In the genomic region with DNA sequence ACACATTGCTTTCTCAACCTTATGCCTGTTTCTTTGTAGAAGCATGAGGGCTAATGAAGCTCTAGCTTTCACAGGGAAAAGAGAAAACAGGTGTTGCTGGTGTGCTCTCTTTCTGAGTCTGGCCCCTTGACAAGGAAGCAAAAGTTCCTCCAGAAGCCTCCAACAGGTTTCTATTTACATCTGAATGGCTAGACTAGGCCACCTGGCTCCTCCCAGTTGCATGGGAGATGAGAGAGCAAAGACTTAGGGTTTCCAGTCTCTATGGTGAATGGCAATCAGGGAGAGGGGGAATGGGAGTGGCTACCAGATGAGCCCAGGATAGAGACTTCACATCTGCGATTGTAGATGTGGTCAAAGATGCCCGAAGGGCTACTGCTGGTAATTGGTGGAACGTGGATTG, we compare ENCODE assay signal across 21 cellular contexts.
A peak's percentile ranks its signal among the peaks of the same experiment; 100 is the strongest.
DNase-seq lines count a peak whose midpoint lies in the region; ATAC-seq and TF ChIP-seq lines count a peak whose summit lies in the region.
"Had no signal": no experiment of that assay in that cellular context is flagged by ENCODE, and none has a peak within 500 bp of the region (broad histone marks: within the 10 kb centered on the region; RNA-seq: fewer than 3 reads in every experiment).

No MANE protein-coding gene starts in this region.

- H3K79me2 ChIP-seq in H9 (ENCODE audit: insufficient read depth, low read length) = no peaks in the 10 kb centered on the region

- H3K9ac ChIP-seq in H9 (ENCODE audit: extremely low read depth, insufficient read length, low read length) = no peak overlapping the region
- no peak overlapping the region for H3K9ac ChIP-seq in endodermal cell (ENCODE audit: extremely low read depth, low read length, poor library complexity, severe bottlenecking)

- TF ChIP-seq CTCF in H9 (conservative IDR thresholded peaks at IDR 0.05) = no peak
- no peak for TF ChIP-seq CTCF in endodermal cell (conservative IDR thresholded peaks at IDR 0.05)
- TF ChIP-seq CTCF in left lung (IDR thresholded peaks at IDR 0.05) = no peak

- H3K4me1 ChIP-seq in H9 (ENCODE audit: insufficient read depth, low read length) (no peaks in the 10 kb centered on the region; the same call in 1 of the 2 replicates), endodermal cell (ENCODE audit: control insufficient read depth, insufficient read depth, low read length) (no peaks in the 10 kb centered on the region), left lung (no peaks in the 10 kb centered on the region)
- H3K4me1 ChIP-seq: A549, SJSA1 had no signal

- H3K14ac ChIP-seq in H9 (ENCODE audit: insufficient read depth, low read length) = no peak overlapping the region

- no peak overlapping the region for H3K23ac ChIP-seq in H9 (ENCODE audit: insufficient read length, low read depth, low read length)

- no peak overlapping the region for H2BK120ac ChIP-seq in H9 (ENCODE audit: low read depth, low read length, poor library complexity, severe bottlenecking)

- no peak overlapping the region for H3K4me3 ChIP-seq in endodermal cell (ENCODE audit: low read length)
- no peak overlapping the region for H3K4me3 ChIP-seq in left lung
- H3K4me3 ChIP-seq: A549, SJSA1 had no signal

- DNase-seq in H9 = peak; percentile 94
- peak; percentile 85 for DNase-seq in endodermal cell
- peak; percentile 78 for DNase-seq in iPS-NIHi11 (ENCODE audit: low spot score)
- DNase-seq in GM19240 (ENCODE audit: insufficient read length, low spot score) = no peak
- DNase-seq in left lung = no peak
- DNase-seq in activated naive CD4-positive, alpha-beta T cell treated with anti-CD3 and anti-CD28 coated beads, Interleukin-2, amount 10 ng/mL, durations not matched to agents 7 days and 5 days = no peak
- DNase-seq: MV-4-11, NCI-H1105 treated with DMSO at 0.1 percent for 48 hours, NCI-H1694, NCI-H2081, NCI-H2171, NCI-H345, NCI-H526, OCI-M1 had no signal

- intact Hi-C loops in left lung (cut with DNase I) = no loop called here

- no peaks in the 10 kb centered on the region for H4K20me1 ChIP-seq in H9 (ENCODE audit: control insufficient read depth, insufficient read depth, insufficient read length)

- no peak overlapping the region for H2AFZ ChIP-seq in H9 (ENCODE audit: low read length)

- H3K27ac ChIP-seq in H9 (ENCODE audit: insufficient read length, low read depth, low read length) (peak overlapping the region; percentile 32), endodermal cell (ENCODE audit: low read depth, low read length) (no peak overlapping the region), left lung (no peak overlapping the region)
- H3K27ac ChIP-seq: A549, SJSA1 had no signal

- H3K4me3 Mint-ChIP-seq in H9 = no peak overlapping the region
- H3K4me3 Mint-ChIP-seq in endodermal cell = no peak overlapping the region
- H3K4me3 Mint-ChIP-seq in activated naive CD4-positive, alpha-beta T cell treated with anti-CD3 and anti-CD28 coated beads, Interleukin-2, amount 10 ng/mL, durations not matched to agents 7 days and 5 days = no peak overlapping the region
- H3K4me3 Mint-ChIP-seq: B cell, CD14-positive monocyte, IgD-negative memory B cell had no signal

- no CpG with 5 or more reads among the region's 3 CpGs for WGBS in H9 (ENCODE audit: extremely low coverage, insufficient read length, low lambda C conversion rate)
- 70% methylated on average over 3 of the region's 3 CpGs; no CpG with 5 or more reads in 1 of the 2 experiments for WGBS in endodermal cell (ENCODE audit: insufficient coverage in 1 of 2, insufficient read length in 1 of 2), 2 experiments

- H3K27ac Mint-ChIP-seq in H9 (peak overlapping the region in 1 of 3 experiments; percentile 94; a peak in 3 of 7 replicates), endodermal cell (no peak overlapping the region)
- no peak overlapping the region for H3K27ac Mint-ChIP-seq in activated naive CD4-positive, alpha-beta T cell treated with anti-CD3 and anti-CD28 coated beads, Interleukin-2, amount 10 ng/mL, durations not matched to agents 7 days and 5 days
- H3K27ac Mint-ChIP-seq: B cell, CD14-positive monocyte, IgD-negative memory B cell had no signal

- H4K8ac ChIP-seq in H9 (replicated peaks; ENCODE audit: insufficient read length, low read depth, low read length) = no peak overlapping the region

- H2AK5ac ChIP-seq in H9 (ENCODE audit: insufficient read length, low read length) = no peak overlapping the region

- H2BK15ac ChIP-seq in H9 (ENCODE audit: low read depth, low read length) = no peak overlapping the region

- no peak overlapping the region for H2BK5ac ChIP-seq in H9 (ENCODE audit: insufficient read length, low read length)

- no peak overlapping the region for H2BK12ac ChIP-seq in H9 (ENCODE audit: insufficient read length, low read depth, low read length)

- no peaks in the 10 kb centered on the region for H3K23me2 ChIP-seq in H9 (ENCODE audit: insufficient read length, low read depth, low read length, poor library complexity, severe bottlenecking)

- CTCF ChIA-PET in activated naive CD4-positive, alpha-beta T cell treated with anti-CD3 and anti-CD28 coated beads, Interleukin-2, amount 10 ng/mL, durations not matched to agents 7 days and 5 days (lab: Charles Lee) = no interaction called here

- H3K27me3 Mint-ChIP-seq in H9 (ENCODE audit: low read depth) (peaks cover 5% of the 10 kb centered on the region), endodermal cell (ENCODE audit: insufficient read depth) (no peaks in the 10 kb centered on the region)
- peaks cover 4% of the 10 kb centered on the region for H3K27me3 Mint-ChIP-seq in activated naive CD4-positive, alpha-beta T cell treated with anti-CD3 and anti-CD28 coated beads, Interleukin-2, amount 10 ng/mL, durations not matched to agents 7 days and 5 days

- ATAC-seq in GM21367 (IDR thresholded peaks at IDR 0.05; ENCODE audit: unreplicated experiment) (no peak), left lung (no peak)
- ATAC-seq: A549, Right ventricle myocardium inferior had no signal

- H4K91ac ChIP-seq in H9 (ENCODE audit: insufficient read length, low read depth, low read length) = no peak overlapping the region

- H3T11ph ChIP-seq in H9 (ENCODE audit: low read length) = no peak overlapping the region

- H3K4ac ChIP-seq in H9 (ENCODE audit: low read depth, low read length) = no peak overlapping the region

- H3K79me1 ChIP-seq in H9 (ENCODE audit: insufficient read depth, low read depth, low read length, poor library complexity, severe bottlenecking) = no peaks in the 10 kb centered on the region

- H2BK20ac ChIP-seq in H9 (ENCODE audit: low read depth, low read length, poor library complexity, severe bottlenecking) = no peak overlapping the region

- no peak overlapping the region for H4K5ac ChIP-seq in H9 (ENCODE audit: insufficient read length, low read depth, low read length)

- H3K4me1 Mint-ChIP-seq in H9 = peaks cover 27 to 34% of the 10 kb centered on the region in 2 experiments
- no peaks in the 10 kb centered on the region for H3K4me1 Mint-ChIP-seq in endodermal cell
- peaks cover 42% of the 10 kb centered on the region for H3K4me1 Mint-ChIP-seq in activated naive CD4-positive, alpha-beta T cell treated with anti-CD3 and anti-CD28 coated beads, Interleukin-2, amount 10 ng/mL, durations not matched to agents 7 days and 5 days
- H3K4me1 Mint-ChIP-seq: IgD-negative memory B cell had no signal

- peaks cover 9 to 11% of the 10 kb centered on the region in 2 experiments; a peak in 4 of 5 replicates for H3K9me3 Mint-ChIP-seq in H9
- H3K9me3 Mint-ChIP-seq in endodermal cell = peaks cover 19% of the 10 kb centered on the region
- peaks cover 14% of the 10 kb centered on the region for H3K9me3 Mint-ChIP-seq in activated naive CD4-positive, alpha-beta T cell treated with anti-CD3 and anti-CD28 coated beads, Interleukin-2, amount 10 ng/mL, durations not matched to agents 7 days and 5 days

- H3K4me2 ChIP-seq in H9 (ENCODE audit: insufficient read depth, insufficient read length, low read length) = no peak overlapping the region
- H3K4me2 ChIP-seq: A549 had no signal

- H3K27me3 ChIP-seq in H9 (ENCODE audit: insufficient read depth, low read length) = no peaks in the 10 kb centered on the region
- no peaks in the 10 kb centered on the region for H3K27me3 ChIP-seq in endodermal cell (ENCODE audit: control insufficient read depth, insufficient read depth, low read length, poor library complexity, severe bottlenecking)
- no peaks in the 10 kb centered on the region for H3K27me3 ChIP-seq in left lung
- H3K27me3 ChIP-seq: SJSA1 had no signal

- H3K36me3 ChIP-seq in endodermal cell (ENCODE audit: control insufficient read depth, insufficient read depth, low read length) = no peaks in the 10 kb centered on the region
- no peaks in the 10 kb centered on the region for H3K36me3 ChIP-seq in left lung
- H3K36me3 ChIP-seq: SJSA1 had no signal

- H3K56ac ChIP-seq in H9 (ENCODE audit: insufficient read length, low read depth, low read length) = no peak overlapping the region

- no peaks in the 10 kb centered on the region for H3K9me3 ChIP-seq in H9 (ENCODE audit: control insufficient read depth, low read depth, low read length)
- H3K9me3 ChIP-seq in endodermal cell (ENCODE audit: control insufficient read depth, low read length) = no peaks in the 10 kb centered on the region
- H3K9me3 ChIP-seq in left lung = no peaks in the 10 kb centered on the region
- H3K9me3 ChIP-seq: SJSA1 had no signal

- H3K36me3 Mint-ChIP-seq in H9 (ENCODE audit: insufficient read depth in 1 of 3, low read depth in 3 of 3) (peaks cover 4 to 20% (median 8%) of the 10 kb centered on the region in 3 experiments; a peak in 5 of 7 replicates), endodermal cell (ENCODE audit: low read depth) (peaks cover 3% of the 10 kb centered on the region)
- H3K36me3 Mint-ChIP-seq in activated naive CD4-positive, alpha-beta T cell treated with anti-CD3 and anti-CD28 coated beads, Interleukin-2, amount 10 ng/mL, durations not matched to agents 7 days and 5 days = peaks cover 20% of the 10 kb centered on the region
- H3K36me3 Mint-ChIP-seq: CD14-positive monocyte, IgD-negative memory B cell had no signal

- H3K18ac ChIP-seq in H9 (ENCODE audit: insufficient read length, low read depth, low read length) = no peak overlapping the region

Comparison
In these comparisons a context has a peak if more than half of its experiments do, and no peak if none do; other contexts are left out.
1. DNase-seq: peak in H9 (single experiment), endodermal cell (single experiment) and iPS-NIHi11 (single experiment); none in GM19240 (single experiment), left lung (0 of 2) and activated naive CD4-positive, alpha-beta T cell treated with anti-CD3 and anti-CD28 coated beads, Interleukin-2, amount 10 ng/mL, durations not matched to agents 7 days and 5 days (single experiment).